Comparison of ENCODE assay signal across 24 cellular contexts in genomic region chr10:57890691-57891090, GRCh38.
"Had no signal": no experiment of that assay in that cellular context is flagged by ENCODE, and none has a peak within 500 bp of the region (broad histone marks: within the 10 kb centered on the region; RNA-seq: fewer than 3 reads in every experiment).

No MANE protein-coding gene starts in this region.

- H3K4me3 ChIP-seq: coronary artery, dorsolateral prefrontal cortex, esophagus muscularis mucosa, gastroesophageal sphincter, heart left ventricle, hepatocyte, left lung, lower lobe of right lung, mucosa of descending colon had no signal

- H3K4me1 ChIP-seq: esophagus muscularis mucosa, foreskin keratinocyte, gastroesophageal sphincter, heart left ventricle, left lung, lower lobe of right lung had no signal

- H3K27me3 ChIP-seq: dorsolateral prefrontal cortex, esophagus muscularis mucosa, foreskin keratinocyte, gastroesophageal sphincter, heart left ventricle, hepatocyte, left lung had no signal

- H3K36me3 ChIP-seq: esophagus muscularis mucosa, gastroesophageal sphincter, heart left ventricle, left lung, lower lobe of right lung had no signal

- DNase-seq: dermis blood vessel endothelial cell; dorsolateral prefrontal cortex; effector CD4-positive, alpha-beta T cell; effector memory CD4-positive, alpha-beta T cell; foreskin keratinocyte; heart left ventricle; hypothalamus; immature natural killer cell; islet precursor cell; kidney; kidney glomerular epithelial cell; left lung; left ventricle myocardium superior; lower lobe of right lung; mesenchymal stem cell; naive B cell; naive thymus-derived CD8-positive, alpha-beta T cell had no signal

- ATAC-seq: foreskin keratinocyte; gastroesophageal sphincter; heart left ventricle; left lung; left ventricle myocardium superior; lower lobe of right lung; naive thymus-derived CD8-positive, alpha-beta T cell had no signal

- H3K79me2 ChIP-seq: hepatocyte had no signal

- H3K27ac ChIP-seq: coronary artery, dorsolateral prefrontal cortex, esophagus muscularis mucosa, foreskin keratinocyte, gastroesophageal sphincter, heart left ventricle, hepatocyte, left lung, lower lobe of right lung had no signal

- H3K9me3 ChIP-seq: esophagus muscularis mucosa, heart left ventricle, lower lobe of right lung, mucosa of descending colon had no signal

- FAIRE-seq: endothelial cell of umbilical vein, frontal cortex, kidney had no signal

- H2AFZ ChIP-seq: hepatocyte had no signal
